1 cellular context compared by ENCODE assay signal in the genomic region with DNA sequence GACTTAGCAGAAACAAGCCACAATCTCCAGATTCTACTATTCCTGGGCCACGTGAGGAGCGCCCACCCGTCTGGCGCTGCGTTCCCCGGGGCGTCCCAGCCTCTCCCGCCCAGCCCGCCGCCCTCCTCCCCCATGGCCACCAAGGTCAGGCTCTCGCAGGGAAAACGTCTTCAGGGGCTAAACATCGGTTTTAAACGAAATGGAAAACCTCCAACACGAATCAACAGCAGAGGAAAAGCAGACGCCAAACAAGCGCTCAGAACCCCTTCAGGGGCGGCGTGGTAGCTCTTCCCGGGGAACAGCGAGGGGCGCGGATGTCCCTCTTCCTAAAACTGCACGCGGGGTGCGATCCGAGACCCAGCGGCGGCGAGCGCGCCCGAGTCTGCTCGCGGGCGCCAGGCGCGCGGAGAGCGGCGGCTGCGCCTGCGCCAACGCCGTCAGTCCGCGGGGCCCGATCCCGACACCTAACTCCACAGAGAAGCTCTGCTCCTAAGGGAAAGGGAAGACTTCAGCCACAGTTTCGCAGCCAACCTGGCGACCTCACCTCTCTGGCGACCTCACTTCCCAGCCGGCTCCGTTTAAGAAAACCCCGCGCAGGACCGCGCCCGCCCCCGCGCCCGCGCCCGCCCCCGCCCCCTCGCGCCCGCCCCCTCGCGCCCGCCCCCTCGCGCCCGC.
TF ChIP-seq lines count a peak whose summit lies in the region.

No MANE protein-coding gene starts in this region.

TF ChIP-seq in Ishikawa, 13 proteins besides CTCF, POLR2A, EP300 and RAD21 (continued from another document):
- TF ChIP-seq, protein P1, sequence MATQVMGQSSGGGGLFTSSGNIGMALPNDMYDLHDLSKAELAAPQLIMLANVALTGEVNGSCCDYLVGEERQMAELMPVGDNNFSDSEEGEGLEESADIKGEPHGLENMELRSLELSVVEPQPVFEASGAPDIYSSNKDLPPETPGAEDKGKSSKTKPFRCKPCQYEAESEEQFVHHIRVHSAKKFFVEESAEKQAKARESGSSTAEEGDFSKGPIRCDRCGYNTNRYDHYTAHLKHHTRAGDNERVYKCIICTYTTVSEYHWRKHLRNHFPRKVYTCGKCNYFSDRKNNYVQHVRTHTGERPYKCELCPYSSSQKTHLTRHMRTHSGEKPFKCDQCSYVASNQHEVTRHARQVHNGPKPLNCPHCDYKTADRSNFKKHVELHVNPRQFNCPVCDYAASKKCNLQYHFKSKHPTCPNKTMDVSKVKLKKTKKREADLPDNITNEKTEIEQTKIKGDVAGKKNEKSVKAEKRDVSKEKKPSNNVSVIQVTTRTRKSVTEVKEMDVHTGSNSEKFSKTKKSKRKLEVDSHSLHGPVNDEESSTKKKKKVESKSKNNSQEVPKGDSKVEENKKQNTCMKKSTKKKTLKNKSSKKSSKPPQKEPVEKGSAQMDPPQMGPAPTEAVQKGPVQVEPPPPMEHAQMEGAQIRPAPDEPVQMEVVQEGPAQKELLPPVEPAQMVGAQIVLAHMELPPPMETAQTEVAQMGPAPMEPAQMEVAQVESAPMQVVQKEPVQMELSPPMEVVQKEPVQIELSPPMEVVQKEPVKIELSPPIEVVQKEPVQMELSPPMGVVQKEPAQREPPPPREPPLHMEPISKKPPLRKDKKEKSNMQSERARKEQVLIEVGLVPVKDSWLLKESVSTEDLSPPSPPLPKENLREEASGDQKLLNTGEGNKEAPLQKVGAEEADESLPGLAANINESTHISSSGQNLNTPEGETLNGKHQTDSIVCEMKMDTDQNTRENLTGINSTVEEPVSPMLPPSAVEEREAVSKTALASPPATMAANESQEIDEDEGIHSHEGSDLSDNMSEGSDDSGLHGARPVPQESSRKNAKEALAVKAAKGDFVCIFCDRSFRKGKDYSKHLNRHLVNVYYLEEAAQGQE (IDR thresholded peaks at IDR 0.05; ENCODE audit: low read depth): no peak; the same call in 1 of the 2 replicates
